19 cellular contexts compared by ENCODE assay signal in genomic region chr4:153780876-153781275, GRCh38. TPM values are rescaled to one million over a fixed set of nuclear protein-coding genes. Genes with fewer than 3 reads are reported as not detected.
DNase-seq lines count a peak whose midpoint lies in the region; ATAC-seq and TF ChIP-seq lines count a peak whose summit lies in the region.
"Had no signal": no experiment of that assay in that cellular context is flagged by ENCODE, and none has a peak within 500 bp of the region (broad histone marks: within the 10 kb centered on the region; RNA-seq: fewer than 3 reads in every experiment).

No MANE protein-coding gene starts in this region.

- H3K36me3 ChIP-seq in neural progenitor cell, result peaks cover 23% of the 10 kb centered on the region
- no peaks in the 10 kb centered on the region for H3K36me3 ChIP-seq in left ventricle myocardium inferior
- H3K36me3 ChIP-seq: BLaER1 had no signal

- H3K9ac ChIP-seq in neural progenitor cell, result no peak overlapping the region
- H3K9ac ChIP-seq: BLaER1 had no signal

- H3K4me1 Mint-ChIP-seq in neural progenitor cell, result peaks cover 44% of the 10 kb centered on the region

- no peak overlapping the region for H3K4me3 Mint-ChIP-seq in neural progenitor cell
- H3K4me3 Mint-ChIP-seq: IgD-negative memory B cell had no signal

- H3K9me3 ChIP-seq in neural progenitor cell (ENCODE audit: low read depth) (no peaks in the 10 kb centered on the region), left ventricle myocardium inferior (replicated peaks) (no peaks in the 10 kb centered on the region), right cardiac atrium (ENCODE audit: control insufficient read depth, low read length) (no peaks in the 10 kb centered on the region)

- H3K4me1 ChIP-seq in neural progenitor cell (peaks cover 42% of the 10 kb centered on the region), left ventricle myocardium inferior (no peaks in the 10 kb centered on the region), right cardiac atrium (ENCODE audit: control insufficient read depth, insufficient read depth, low read length) (no peaks in the 10 kb centered on the region)
- H3K4me1 ChIP-seq: BLaER1 had no signal

- H3K27me3 ChIP-seq in neural progenitor cell (no peaks in the 10 kb centered on the region), left ventricle myocardium inferior (ENCODE audit: low read depth) (peaks cover 81% of the 10 kb centered on the region), right cardiac atrium (ENCODE audit: control insufficient read depth, insufficient read depth) (no peaks in the 10 kb centered on the region)

- peak; percentile 83 for ATAC-seq in GM18907 (IDR thresholded peaks at IDR 0.05; ENCODE audit: unreplicated experiment)
- peak; percentile 72 for ATAC-seq in GM21723 (IDR thresholded peaks at IDR 0.05; ENCODE audit: unreplicated experiment)
- ATAC-seq in HG03159 (IDR thresholded peaks at IDR 0.05; ENCODE audit: unreplicated experiment), result peak; percentile 80
- no peak for ATAC-seq in right cardiac atrium

- H3K9me3 Mint-ChIP-seq in neural progenitor cell, result peaks cover 6% of the 10 kb centered on the region

- TF ChIP-seq CTCF in neural progenitor cell (IDR thresholded peaks at IDR 0.05), result no peak
- no peak for TF ChIP-seq CTCF in left ventricle myocardium inferior (IDR thresholded peaks at IDR 0.05; ENCODE audit: borderline replicate concordance)

- H3K36me3 Mint-ChIP-seq in neural progenitor cell, result peaks cover 60% of the 10 kb centered on the region

- peaks cover 63% of the 10 kb centered on the region for H3F3A ChIP-seq in neural progenitor cell (ENCODE audit: low read depth)

- DNase-seq in neural progenitor cell (ENCODE audit: low spot score) (no peak), DMS114 treated with DMSO at 0.1 percent for 48 hours (lab: John Stamatoyannopoulos, UW; ENCODE audit: unreplicated experiment) (no peak), left ventricle myocardium inferior (no peak), GM19240 (ENCODE audit: insufficient read length, low spot score) (no peak), right cardiac atrium (no peak)
- DNase-seq: activated CD4-positive, alpha-beta T cell treated with anti-CD3 and anti-CD28 coated beads for 1 hour; cerebellar nuclear complex; DMS79; NCI-H1105 treated with DMSO at 0.1 percent for 48 hours; NCI-H510A had no signal

- H3K4me3 ChIP-seq in neural progenitor cell (no peak overlapping the region), left ventricle myocardium inferior (no peak overlapping the region), right cardiac atrium (ENCODE audit: low read length) (no peak overlapping the region)
- H3K4me3 ChIP-seq: BLaER1 had no signal

- no peak overlapping the region for H3K27ac Mint-ChIP-seq in neural progenitor cell
- H3K27ac Mint-ChIP-seq: IgD-negative memory B cell had no signal

- H3K4me2 ChIP-seq in neural progenitor cell, result no peak overlapping the region
- H3K4me2 ChIP-seq: BLaER1 had no signal

- no peak overlapping the region for H2AFZ ChIP-seq in neural progenitor cell (replicated peaks)

- WGBS in right cardiac atrium, result 69% methylated on average over 1 of the region's 1 CpG

- H3K27me3 Mint-ChIP-seq in neural progenitor cell (ENCODE audit: insufficient read depth, low read depth), result no peaks in the 10 kb centered on the region

- H3K27ac ChIP-seq in neural progenitor cell (peak overlapping the region; percentile 77), left ventricle myocardium inferior (replicated peaks) (no peak overlapping the region), right cardiac atrium (ENCODE audit: low read length) (no peak overlapping the region)
- H3K27ac ChIP-seq: BLaER1, RWPE1 had no signal

- peaks cover 38% of the 10 kb centered on the region for H3K79me2 ChIP-seq in neural progenitor cell (ENCODE audit: low read depth)

- intact Hi-C loops in left ventricle myocardium inferior (cut with micrococcal nuclease) (no loop called here), right cardiac atrium (cut with DNase I) (loop anchor here in 2 of 4 donors (10.0 kb wide), 1 partner anchor 534 kb away; no protein-coding TSS in a partner anchor)

- peaks cover 53% of the 10 kb centered on the region for H4K20me1 ChIP-seq in neural progenitor cell (ENCODE audit: low read depth)
- H4K20me1 ChIP-seq: BLaER1 had no signal

RNA-seq across cellular contexts. Expression of gene SFRP2, which starts 8.0 kb away (rescaled TPM):
- 86.1 and 123 TPM in 2 replicates for total RNA-seq in neural progenitor cell (ENCODE audit: low replicate concordance)
- total RNA-seq in left ventricle myocardium inferior, result 0.14 TPM
- 1 to 10 TPM in 1 of 4 donors, under 1 TPM in 2, not detected in 1; 0.54 to 3.3 (median 0.76) TPM for total RNA-seq in right cardiac atrium
- polyA plus RNA-seq in right cardiac atrium, result 1.5 TPM
- total RNA-seq: osteoblast; T-helper 1 cell treated with Interleukin-12 subunit alpha and Interleukin-12 subunit beta and Interleukin-4 antibody, amounts not matched to agents 30 ng/mL and 1 ng/mL, for 36 hours had no signal
- polyA plus RNA-seq: IgD-negative memory B cell had no signal

RNA-seq across cellular contexts. Expression of gene RNF175, which starts 21.1 kb away (rescaled TPM):
- 25.1 and 34.6 TPM in 2 replicates for total RNA-seq in neural progenitor cell (ENCODE audit: low replicate concordance)
- 0.71 TPM for total RNA-seq in left ventricle myocardium inferior
- 10 to 100 TPM in 2 of 4 donors, 1 to 10 TPM in 2; 3.3 to 10.6 (median 9.5) TPM for total RNA-seq in right cardiac atrium
- polyA plus RNA-seq in right cardiac atrium, result 9.1 TPM
- total RNA-seq: skeletal muscle tissue; T-helper 1 cell treated with Interleukin-12 subunit alpha and Interleukin-12 subunit beta and Interleukin-4 antibody, amounts not matched to agents 30 ng/mL and 1 ng/mL, for 36 hours had no signal
- polyA plus RNA-seq: IgD-negative memory B cell had no signal

Comparison
In these comparisons a context has a peak if more than half of its experiments do, and no peak if none do; other contexts are left out.
1. ATAC-seq: peak in GM18907 (single experiment), GM21723 (single experiment) and HG03159 (single experiment); none in right cardiac atrium (0 of 2).
2. RNA of gene SFRP2, which starts 8.0 kb away (total RNA-seq): 86.1 to 123 TPM in neural progenitor cell; 0.54 to 3.3 TPM in right cardiac atrium and 0.14 TPM in left ventricle myocardium inferior (single experiment); every median in the first group is over 10 times any median in the second.